Comparison of ENCODE assay signal across 8 cellular contexts in the genomic region with DNA sequence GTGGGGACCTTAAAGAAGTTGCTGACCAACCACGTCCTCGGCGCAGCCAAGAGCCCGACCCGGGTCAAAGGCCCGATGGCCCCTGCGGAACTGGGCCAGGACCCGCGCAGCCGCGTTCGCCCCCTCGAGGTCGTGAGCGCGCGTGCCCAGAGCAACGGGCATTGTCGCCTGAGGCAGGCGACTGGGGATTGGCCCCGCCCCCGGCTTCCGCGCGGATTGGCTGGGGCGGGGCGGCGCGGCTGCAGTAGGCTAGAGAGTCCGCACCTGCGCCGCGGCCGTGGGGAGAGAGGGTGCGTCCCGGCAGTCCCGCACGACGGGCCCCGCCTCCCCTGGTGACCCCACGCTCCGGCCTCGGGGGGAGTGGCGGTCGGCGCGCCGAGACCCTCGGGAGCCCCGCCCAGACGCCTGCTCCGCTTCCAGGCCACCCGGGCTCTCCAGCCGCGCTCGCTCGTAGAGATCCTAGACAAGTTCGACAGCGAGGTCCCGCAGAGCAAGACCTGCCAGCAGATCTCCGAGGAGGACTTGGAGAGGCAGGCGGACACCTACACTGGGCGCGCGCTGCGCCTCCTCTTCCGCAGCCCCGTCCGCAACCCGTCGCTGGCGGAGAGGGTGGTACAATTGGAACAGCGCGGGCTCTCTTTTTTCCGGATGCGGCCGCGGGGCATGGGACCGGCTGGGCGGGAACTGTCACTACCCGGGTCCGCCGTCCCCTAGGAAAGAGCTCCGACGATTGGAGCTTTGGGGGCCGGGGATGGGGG.
DNase-seq lines count a peak whose midpoint lies in the region; ATAC-seq lines count a peak whose summit lies in the region.

No MANE protein-coding gene starts in this region.

- peak overlapping the region in 1 of 2 donors; percentile 83 for H3K27ac Mint-ChIP-seq in effector memory CD8-positive, alpha-beta T cell

- peaks cover 0 to 3% of the 10 kb centered on the region in 2 donors for H3K27me3 ChIP-seq in mucosa of rectum (ENCODE audit: control insufficient read depth in 2 of 2, insufficient read depth in 2 of 2, low read length in 2 of 2)

- no peaks in the 10 kb centered on the region for H3K9me3 ChIP-seq in mucosa of rectum (ENCODE audit: control insufficient read depth in 2 of 2, low read length in 2 of 2)

- peaks cover 11 to 14% of the 10 kb centered on the region in 2 donors for H3K4me1 Mint-ChIP-seq in effector memory CD8-positive, alpha-beta T cell (ENCODE audit: low read depth in 2 of 2)

- ATAC-seq in GM18907 (IDR thresholded peaks at IDR 0.05; ENCODE audit: unreplicated experiment) (peak; percentile 62), HG03432 (IDR thresholded peaks at IDR 0.05; ENCODE audit: unreplicated experiment) (peak; percentile 78)
- ATAC-seq in effector memory CD8-positive, alpha-beta T cell (replicated peaks), result peak; percentile 95

- no peaks in the 10 kb centered on the region for H3K27me3 Mint-ChIP-seq in effector memory CD8-positive, alpha-beta T cell

- no peak overlapping the region for H3K27ac ChIP-seq in mucosa of rectum (ENCODE audit: low read depth in 2 of 2, low read length in 2 of 2)

- peak overlapping the region in 1 of 2 donors; percentile 58 for H3K9ac ChIP-seq in mucosa of rectum (ENCODE audit: low read depth in 1 of 2, low read length in 2 of 2)

- H3K9me3 Mint-ChIP-seq in effector memory CD8-positive, alpha-beta T cell, result no peaks in the 10 kb centered on the region

- peak overlapping the region; percentile 56 to 70 for H3K4me3 ChIP-seq in mucosa of rectum (ENCODE audit: low read length in 2 of 2)

- H3K4me1 ChIP-seq in mucosa of rectum (ENCODE audit: control insufficient read depth in 2 of 2, insufficient read depth in 2 of 2, low read length in 2 of 2), result peaks cover 5 to 12% of the 10 kb centered on the region in 2 donors

- peak overlapping the region; percentile 82 to 86 for H3K4me3 Mint-ChIP-seq in effector memory CD8-positive, alpha-beta T cell

- H3K36me3 ChIP-seq in mucosa of rectum (ENCODE audit: control insufficient read depth in 2 of 2, insufficient read depth in 2 of 2, low read length in 2 of 2), result no peaks in the 10 kb centered on the region

- peaks cover 3% of the 10 kb centered on the region for H3K36me3 Mint-ChIP-seq in effector memory CD8-positive, alpha-beta T cell (ENCODE audit: insufficient read depth)

- peak; percentile 89 for DNase-seq in AG08396 (ENCODE audit: low spot score)
- peak; percentile 90 for DNase-seq in NCI-H748 (lab: John Stamatoyannopoulos, UW; ENCODE audit: unreplicated experiment)
- peak; percentile 73 for DNase-seq in activated CD4-positive, alpha-beta T cell treated with anti-CD3 and anti-CD28 coated beads, Interleukin-2, amount 50 U/mL, for 1 hour
- peak; percentile 60 to 67 (median 66) for DNase-seq in effector memory CD8-positive, alpha-beta T cell
- peak; percentile 29 to 72 for DNase-seq in stimulated activated CD8-positive, alpha-beta memory T cell treated with anti-CD3 and anti-CD28 coated beads, Interleukin-7, amount 100 ng/mL, for 4 hours (ENCODE audit: low read depth in 2 of 2)
